Comparison of ENCODE assay signal across 8 cellular contexts in the genomic region with DNA sequence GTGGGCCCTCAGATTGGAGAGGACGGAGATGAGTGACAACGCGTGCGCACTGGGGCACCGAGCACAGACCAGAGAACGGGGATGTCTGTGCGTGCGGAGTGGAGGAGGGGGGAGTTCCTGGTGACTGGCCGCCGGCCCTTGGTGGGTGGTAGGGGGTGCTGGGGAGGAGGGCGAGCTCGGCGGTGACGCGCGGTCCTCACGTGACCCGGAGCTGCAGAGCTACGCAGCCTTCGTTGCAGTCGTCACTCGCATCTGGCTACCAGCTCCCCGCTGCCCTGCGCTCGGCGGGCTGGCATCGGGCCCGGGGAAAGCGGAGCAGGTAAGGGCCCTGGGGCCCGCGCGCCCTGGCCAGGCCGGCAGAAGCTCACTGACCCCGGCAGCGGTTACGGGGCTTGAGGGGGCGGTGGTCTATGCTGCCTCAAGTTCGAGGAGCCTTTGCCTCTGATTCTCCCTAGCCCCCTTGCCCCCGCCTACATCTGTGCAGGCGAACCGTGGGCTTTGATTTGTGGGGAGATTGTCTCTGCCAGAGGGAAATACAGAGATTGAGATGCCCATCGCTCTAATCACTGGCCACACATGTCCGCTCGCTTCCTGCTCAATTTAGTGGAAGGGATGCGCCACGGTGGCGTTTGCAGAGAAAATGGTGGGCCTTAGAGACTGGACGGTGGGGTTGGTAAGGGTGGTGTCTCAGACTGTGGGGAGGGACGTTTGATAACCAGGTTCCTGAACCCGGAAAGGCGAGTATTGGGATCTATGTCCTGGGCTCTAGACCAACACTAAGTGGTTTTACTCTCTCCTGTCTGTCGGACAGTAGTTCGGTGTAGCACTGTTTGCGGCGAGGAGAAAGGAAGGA. TPM values are rescaled to one million over a fixed set of nuclear protein-coding genes. Genes with fewer than 3 reads are reported as not detected.
A peak's percentile ranks its signal among the peaks of the same experiment; 100 is the strongest.
DNase-seq lines count a peak whose midpoint lies in the region; ATAC-seq and TF ChIP-seq lines count a peak whose summit lies in the region.

A gene (plus strand): TSS at position 245 of the 853 bp plus-strand sequence. CDS start 3,134 bp downstream, outside the sequence.

- peak within 1 kb of the TSS; percentile 56 for H3K4me3 ChIP-seq in astrocyte of the cerebellum (ENCODE audit: low read depth, low read length)
- peak within 1 kb of the TSS; percentile 62; the same call in 1 of the 2 replicates for H3K4me3 ChIP-seq in iPS DF 6.9 (ENCODE audit: low read length)
- H3K4me3 ChIP-seq in retinal pigment epithelial cell (ENCODE audit: low read length) = peak within 1 kb of the TSS; percentile 61

- DNase-seq in AG08395 (ENCODE audit: low spot score) (peak; percentile 49), SK-N-DZ (ENCODE audit: low spot score) (peak; percentile 78), astrocyte of the cerebellum (ENCODE audit: low read depth) (no peak), iPS DF 6.9 (ENCODE audit: low read depth, low spot score) (no peak), retinal pigment epithelial cell (ENCODE audit: low read depth) (no peak), GM10248 (ENCODE audit: extremely low spot score) (no peak)

- in situ Hi-C loops in astrocyte of the cerebellum (cut with HindIII; ENCODE audit: low sequenced_read_pairs) = no loop called here

- no peaks in the 10 kb centered on the region for H3K27me3 ChIP-seq in iPS DF 6.9 (ENCODE audit: control insufficient read depth, insufficient read depth, low read length)

- WGBS in iPS DF 6.9 (ENCODE audit: insufficient coverage, insufficient read length) = no CpG with 5 or more reads among the region's 55 CpGs

- no peaks in the 10 kb centered on the region for H3K9me3 ChIP-seq in iPS DF 6.9 (ENCODE audit: control insufficient read depth, insufficient read depth, low read length)

- TF ChIP-seq CTCF in astrocyte of the cerebellum (IDR thresholded peaks at IDR 0.05; ENCODE audit: low read depth, low read length, missing control alignments) (no peak), retinal pigment epithelial cell (conservative IDR thresholded peaks at IDR 0.05; ENCODE audit: low read depth, low read length) (no peak), GM10248 (IDR thresholded peaks at IDR 0.05; ENCODE audit: control extremely low read depth, extremely low read depth, low read depth, missing control alignments) (no peak)

- H3K4me1 ChIP-seq in iPS DF 6.9 (ENCODE audit: control insufficient read depth, insufficient read depth, low read length) = no peaks in the 10 kb centered on the region

- peaks cover 4% of the 10 kb centered on the region; the same call in 1 of the 2 replicates for H3K36me3 ChIP-seq in iPS DF 6.9 (ENCODE audit: control insufficient read depth, insufficient read depth, low read length)

- H3K27ac ChIP-seq in iPS DF 6.9 (ENCODE audit: low read length) = no peak within 1 kb of the TSS

- ATAC-seq in HG03354 (IDR thresholded peaks at IDR 0.05; ENCODE audit: poor library complexity, severe bottlenecking, unreplicated experiment) (peak; percentile 55), GM21423 (IDR thresholded peaks at IDR 0.05; ENCODE audit: unreplicated experiment) (no peak)

- POLR2A ChIA-PET in GM10248 (lab: Yijun Ruan, JAX) = no interaction called here

- CTCF ChIA-PET in GM10248 (lab: Yijun Ruan, JAX) = no interaction called here

RNA-seq across cellular contexts. Expression of the gene that starts here (rescaled TPM):
- 1.4 and 1.9 TPM in 2 replicates for polyA plus RNA-seq in SK-N-DZ (2014; cell fraction: cytosol; rRNA removed)
- 15.6 and 19.6 TPM in 2 replicates for polyA plus RNA-seq in SK-N-DZ (2014; cell fraction: nucleus; rRNA removed)

Comparison
In these comparisons a context has a peak if more than half of its experiments do, and no peak if none do; other contexts are left out.
1. DNase-seq: peak in AG08395 (single experiment) and SK-N-DZ (single experiment); none in astrocyte of the cerebellum (single experiment), iPS DF 6.9 (single experiment), retinal pigment epithelial cell (single experiment) and GM10248 (single experiment).
2. Peak in every context shown above with its lines, with median percentiles within 50 percentile points of each other: H3K4me3 ChIP-seq.